1 cellular context compared by ENCODE assay signal in the genomic region with DNA sequence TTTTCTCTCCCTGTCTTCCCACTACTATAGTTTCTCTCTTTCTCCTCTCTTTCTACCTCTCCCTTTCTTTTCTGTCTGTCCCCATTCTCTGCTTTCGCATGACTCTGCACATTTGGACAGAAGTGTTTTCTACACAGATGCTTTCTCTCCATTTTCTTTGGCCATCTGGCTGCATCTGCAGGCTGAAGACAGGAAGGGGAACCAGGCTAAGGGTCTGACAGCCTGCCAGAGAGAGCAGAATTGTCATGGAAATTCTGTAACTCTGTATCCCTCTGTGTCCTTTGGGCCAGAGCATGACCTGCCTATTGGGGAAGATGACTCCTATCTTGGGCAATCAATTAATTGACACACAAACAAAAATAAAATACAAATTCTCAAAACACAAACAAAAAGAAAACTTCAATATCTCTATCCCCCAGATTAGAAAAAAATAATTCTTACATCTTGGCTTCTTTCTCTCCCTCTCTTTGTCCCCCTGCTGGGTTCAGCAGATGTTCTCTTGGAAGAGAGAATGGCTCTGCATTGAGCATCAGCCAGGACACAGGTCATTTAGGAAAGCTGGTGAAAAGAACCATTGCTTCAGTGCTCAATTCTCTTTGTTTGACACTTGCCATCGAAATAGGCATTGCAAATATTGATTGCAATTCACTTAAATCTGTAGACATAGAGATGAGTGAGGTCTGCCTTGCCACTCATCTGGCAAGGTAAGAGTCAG.
TF ChIP-seq lines count a peak whose summit lies in the region.

No MANE protein-coding gene starts in this region.

TF ChIP-seq in SK-N-SH, 30 proteins besides CTCF, POLR2A, EP300 and RAD21 (continued from another document):
- TF ChIP-seq, protein P1, sequence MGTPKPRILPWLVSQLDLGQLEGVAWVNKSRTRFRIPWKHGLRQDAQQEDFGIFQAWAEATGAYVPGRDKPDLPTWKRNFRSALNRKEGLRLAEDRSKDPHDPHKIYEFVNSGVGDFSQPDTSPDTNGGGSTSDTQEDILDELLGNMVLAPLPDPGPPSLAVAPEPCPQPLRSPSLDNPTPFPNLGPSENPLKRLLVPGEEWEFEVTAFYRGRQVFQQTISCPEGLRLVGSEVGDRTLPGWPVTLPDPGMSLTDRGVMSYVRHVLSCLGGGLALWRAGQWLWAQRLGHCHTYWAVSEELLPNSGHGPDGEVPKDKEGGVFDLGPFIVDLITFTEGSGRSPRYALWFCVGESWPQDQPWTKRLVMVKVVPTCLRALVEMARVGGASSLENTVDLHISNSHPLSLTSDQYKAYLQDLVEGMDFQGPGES (IDR thresholded peaks at IDR 0.05; ENCODE audit: low read depth, low read length): no peak
- TF ChIP-seq, protein P2, sequence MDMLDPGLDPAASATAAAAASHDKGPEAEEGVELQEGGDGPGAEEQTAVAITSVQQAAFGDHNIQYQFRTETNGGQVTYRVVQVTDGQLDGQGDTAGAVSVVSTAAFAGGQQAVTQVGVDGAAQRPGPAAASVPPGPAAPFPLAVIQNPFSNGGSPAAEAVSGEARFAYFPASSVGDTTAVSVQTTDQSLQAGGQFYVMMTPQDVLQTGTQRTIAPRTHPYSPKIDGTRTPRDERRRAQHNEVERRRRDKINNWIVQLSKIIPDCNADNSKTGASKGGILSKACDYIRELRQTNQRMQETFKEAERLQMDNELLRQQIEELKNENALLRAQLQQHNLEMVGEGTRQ (IDR thresholded peaks at IDR 0.05; ENCODE audit: borderline replicate concordance, low read depth, low read length): no peak
- no peak for TF ChIP-seq NFIC (IDR thresholded peaks at IDR 0.05; ENCODE audit: borderline replicate concordance)
- TF ChIP-seq, protein P3, sequence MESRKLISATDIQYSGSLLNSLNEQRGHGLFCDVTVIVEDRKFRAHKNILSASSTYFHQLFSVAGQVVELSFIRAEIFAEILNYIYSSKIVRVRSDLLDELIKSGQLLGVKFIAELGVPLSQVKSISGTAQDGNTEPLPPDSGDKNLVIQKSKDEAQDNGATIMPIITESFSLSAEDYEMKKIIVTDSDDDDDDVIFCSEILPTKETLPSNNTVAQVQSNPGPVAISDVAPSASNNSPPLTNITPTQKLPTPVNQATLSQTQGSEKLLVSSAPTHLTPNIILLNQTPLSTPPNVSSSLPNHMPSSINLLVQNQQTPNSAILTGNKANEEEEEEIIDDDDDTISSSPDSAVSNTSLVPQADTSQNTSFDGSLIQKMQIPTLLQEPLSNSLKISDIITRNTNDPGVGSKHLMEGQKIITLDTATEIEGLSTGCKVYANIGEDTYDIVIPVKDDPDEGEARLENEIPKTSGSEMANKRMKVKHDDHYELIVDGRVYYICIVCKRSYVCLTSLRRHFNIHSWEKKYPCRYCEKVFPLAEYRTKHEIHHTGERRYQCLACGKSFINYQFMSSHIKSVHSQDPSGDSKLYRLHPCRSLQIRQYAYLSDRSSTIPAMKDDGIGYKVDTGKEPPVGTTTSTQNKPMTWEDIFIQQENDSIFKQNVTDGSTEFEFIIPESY (IDR thresholded peaks at IDR 0.05; ENCODE audit: borderline replicate concordance, low read depth): no peak
- TF ChIP-seq, protein P4, sequence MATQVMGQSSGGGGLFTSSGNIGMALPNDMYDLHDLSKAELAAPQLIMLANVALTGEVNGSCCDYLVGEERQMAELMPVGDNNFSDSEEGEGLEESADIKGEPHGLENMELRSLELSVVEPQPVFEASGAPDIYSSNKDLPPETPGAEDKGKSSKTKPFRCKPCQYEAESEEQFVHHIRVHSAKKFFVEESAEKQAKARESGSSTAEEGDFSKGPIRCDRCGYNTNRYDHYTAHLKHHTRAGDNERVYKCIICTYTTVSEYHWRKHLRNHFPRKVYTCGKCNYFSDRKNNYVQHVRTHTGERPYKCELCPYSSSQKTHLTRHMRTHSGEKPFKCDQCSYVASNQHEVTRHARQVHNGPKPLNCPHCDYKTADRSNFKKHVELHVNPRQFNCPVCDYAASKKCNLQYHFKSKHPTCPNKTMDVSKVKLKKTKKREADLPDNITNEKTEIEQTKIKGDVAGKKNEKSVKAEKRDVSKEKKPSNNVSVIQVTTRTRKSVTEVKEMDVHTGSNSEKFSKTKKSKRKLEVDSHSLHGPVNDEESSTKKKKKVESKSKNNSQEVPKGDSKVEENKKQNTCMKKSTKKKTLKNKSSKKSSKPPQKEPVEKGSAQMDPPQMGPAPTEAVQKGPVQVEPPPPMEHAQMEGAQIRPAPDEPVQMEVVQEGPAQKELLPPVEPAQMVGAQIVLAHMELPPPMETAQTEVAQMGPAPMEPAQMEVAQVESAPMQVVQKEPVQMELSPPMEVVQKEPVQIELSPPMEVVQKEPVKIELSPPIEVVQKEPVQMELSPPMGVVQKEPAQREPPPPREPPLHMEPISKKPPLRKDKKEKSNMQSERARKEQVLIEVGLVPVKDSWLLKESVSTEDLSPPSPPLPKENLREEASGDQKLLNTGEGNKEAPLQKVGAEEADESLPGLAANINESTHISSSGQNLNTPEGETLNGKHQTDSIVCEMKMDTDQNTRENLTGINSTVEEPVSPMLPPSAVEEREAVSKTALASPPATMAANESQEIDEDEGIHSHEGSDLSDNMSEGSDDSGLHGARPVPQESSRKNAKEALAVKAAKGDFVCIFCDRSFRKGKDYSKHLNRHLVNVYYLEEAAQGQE (IDR thresholded peaks at IDR 0.05; ENCODE audit: low read depth, low read length): no peak
- no peak for TF ChIP-seq POLR2AphosphoS5 (IDR thresholded peaks at IDR 0.05; ENCODE audit: low read depth, low read length)
- TF ChIP-seq, protein P5, sequence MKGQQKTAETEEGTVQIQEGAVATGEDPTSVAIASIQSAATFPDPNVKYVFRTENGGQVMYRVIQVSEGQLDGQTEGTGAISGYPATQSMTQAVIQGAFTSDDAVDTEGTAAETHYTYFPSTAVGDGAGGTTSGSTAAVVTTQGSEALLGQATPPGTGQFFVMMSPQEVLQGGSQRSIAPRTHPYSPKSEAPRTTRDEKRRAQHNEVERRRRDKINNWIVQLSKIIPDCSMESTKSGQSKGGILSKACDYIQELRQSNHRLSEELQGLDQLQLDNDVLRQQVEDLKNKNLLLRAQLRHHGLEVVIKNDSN (IDR thresholded peaks at IDR 0.05; ENCODE audit: borderline replicate concordance, low read depth): no peak
- TF ChIP-seq GATA2 (CRISPR knock-in tag; IDR thresholded peaks at IDR 0.05): no peak
- TF ChIP-seq NRF1 (IDR thresholded peaks at IDR 0.05; ENCODE audit: low read depth, low read length): no peak
- TF ChIP-seq SIN3A (IDR thresholded peaks at IDR 0.05; ENCODE audit: borderline replicate concordance, low read depth, low read length): no peak
- TF ChIP-seq, protein P6, sequence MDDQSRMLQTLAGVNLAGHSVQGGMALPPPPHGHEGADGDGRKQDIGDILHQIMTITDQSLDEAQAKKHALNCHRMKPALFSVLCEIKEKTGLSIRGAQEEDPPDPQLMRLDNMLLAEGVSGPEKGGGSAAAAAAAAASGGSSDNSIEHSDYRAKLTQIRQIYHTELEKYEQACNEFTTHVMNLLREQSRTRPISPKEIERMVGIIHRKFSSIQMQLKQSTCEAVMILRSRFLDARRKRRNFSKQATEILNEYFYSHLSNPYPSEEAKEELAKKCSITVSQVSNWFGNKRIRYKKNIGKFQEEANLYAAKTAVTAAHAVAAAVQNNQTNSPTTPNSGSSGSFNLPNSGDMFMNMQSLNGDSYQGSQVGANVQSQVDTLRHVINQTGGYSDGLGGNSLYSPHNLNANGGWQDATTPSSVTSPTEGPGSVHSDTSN (IDR thresholded peaks at IDR 0.05): no peak
- TF ChIP-seq TEAD4 (IDR thresholded peaks at IDR 0.05; ENCODE audit: borderline replicate concordance, insufficient read depth): no peak
- no peak for TF ChIP-seq SMC3 (IDR thresholded peaks at IDR 0.05; ENCODE audit: low read depth, low read length)
- no peak for TF ChIP-seq FOXM1 (IDR thresholded peaks at IDR 0.05; ENCODE audit: low read depth)
TF ChIP-seq in SK-N-SH: peak in this region for 0.
